In genomic region chr4:83252782-83253405, GRCh38 we compare ENCODE assay signal across 9 cellular contexts. TPM values are rescaled to one million over a fixed set of nuclear protein-coding genes. Genes with fewer than 3 reads are reported as not detected.
DNase-seq lines count a peak whose midpoint lies in the region; ATAC-seq and TF ChIP-seq lines count a peak whose summit lies in the region.
"Had no signal": no experiment of that assay in that cellular context is flagged by ENCODE, and none has a peak within 500 bp of the region (broad histone marks: within the 10 kb centered on the region; RNA-seq: fewer than 3 reads in every experiment).

No MANE protein-coding gene starts in this region.

- ATAC-seq in HG03066 (IDR thresholded peaks at IDR 0.05; ENCODE audit: low read depth, unreplicated experiment), result peak; percentile 72
- ATAC-seq: gastrocnemius medialis had no signal

- DNase-seq in NCI-H510A treated with DMSO at 0.1 percent for 48 hours (lab: John Stamatoyannopoulos, UW) (peak; percentile 78), dermis blood vessel endothelial cell (peak; percentile 91), mesendoderm (peak; percentile 92), NCI-H1048 (lab: John Stamatoyannopoulos, UW) (no peak)
- DNase-seq in activated CD4-positive, alpha-beta T cell treated with anti-CD3 and anti-CD28 coated beads for 1 hour, result peak; percentile 50
- peak; percentile 52 for DNase-seq in stimulated activated naive CD4-positive, alpha-beta T cell treated with Interleukin-2 at 50 U/mL for 16 hours (lab: John Stamatoyannopoulos, UW)

- peak overlapping the region; percentile 63 for H3K56ac ChIP-seq in mesendoderm (ENCODE audit: low read length)

- TF ChIP-seq CTCF in GM12872 (IDR thresholded peaks at IDR 0.05; ENCODE audit: insufficient read depth, low read depth, low read length), result peak; percentile 90

- H2AK5ac ChIP-seq in mesendoderm (ENCODE audit: low read length), result no peak overlapping the region

- no peaks in the 10 kb centered on the region for H3K79me2 ChIP-seq in mesendoderm (ENCODE audit: control insufficient read depth, insufficient read depth, low read length)

- no peaks in the 10 kb centered on the region for H3K79me1 ChIP-seq in mesendoderm (ENCODE audit: low read length)

- no peak overlapping the region for H2BK15ac ChIP-seq in mesendoderm (replicated peaks; ENCODE audit: low read depth)

- H3K18ac ChIP-seq in mesendoderm (ENCODE audit: low read length), result peak overlapping the region; percentile 25

- no CpG with 5 or more reads among the region's 7 CpGs for WGBS in mesendoderm (ENCODE audit: extremely low coverage, insufficient coverage, low lambda C conversion rate)

- H3K4me1 ChIP-seq in mesendoderm (ENCODE audit: control insufficient read depth, low read depth, low read length), result peaks cover 4% of the 10 kb centered on the region

- H3K27me3 ChIP-seq in mesendoderm (ENCODE audit: insufficient read depth, low read length, poor library complexity), result no peaks in the 10 kb centered on the region
- H3K27me3 ChIP-seq: gastrocnemius medialis had no signal

- H3K4me2 ChIP-seq in mesendoderm (ENCODE audit: low read length), result no peak overlapping the region

- no peak overlapping the region for H3K27ac ChIP-seq in mesendoderm (ENCODE audit: low read depth, low read length)
- H3K27ac ChIP-seq: gastrocnemius medialis had no signal

- H4K5ac ChIP-seq in mesendoderm (ENCODE audit: low read length), result no peak overlapping the region

- no peak overlapping the region for H3K4me3 ChIP-seq in mesendoderm (ENCODE audit: low read length)
- H3K4me3 ChIP-seq: gastrocnemius medialis had no signal

- no peak overlapping the region for H3K9ac ChIP-seq in mesendoderm (ENCODE audit: low read length)

- H2BK120ac ChIP-seq in mesendoderm (ENCODE audit: low read depth, low read length), result no peak overlapping the region

- H3K23ac ChIP-seq in mesendoderm (ENCODE audit: low read length), result no peak overlapping the region

- H3K4ac ChIP-seq in mesendoderm (ENCODE audit: low read depth, low read length), result no peak overlapping the region

- H2BK5ac ChIP-seq in mesendoderm (ENCODE audit: low read length), result no peak overlapping the region

- H4K8ac ChIP-seq in mesendoderm (ENCODE audit: low read depth, low read length), result no peak overlapping the region

- no peaks in the 10 kb centered on the region for H3K36me3 ChIP-seq in mesendoderm (ENCODE audit: control insufficient read depth, insufficient read depth, low read length)
- H3K36me3 ChIP-seq: gastrocnemius medialis had no signal

RNA-seq across cellular contexts. Expression of gene COQ2, which starts 31.7 kb away (rescaled TPM):
- total RNA-seq in dermis blood vessel endothelial cell, result 16.5 and 19.7 TPM in 2 replicates
- 30.4 TPM for polyA plus RNA-seq in mesendoderm (2013, experiment 1 of 2)
- 29.4 TPM for polyA plus RNA-seq in mesendoderm (2013, experiment 2 of 2)
